Comparison of ENCODE assay signal across 33 cellular contexts in the genomic region with DNA sequence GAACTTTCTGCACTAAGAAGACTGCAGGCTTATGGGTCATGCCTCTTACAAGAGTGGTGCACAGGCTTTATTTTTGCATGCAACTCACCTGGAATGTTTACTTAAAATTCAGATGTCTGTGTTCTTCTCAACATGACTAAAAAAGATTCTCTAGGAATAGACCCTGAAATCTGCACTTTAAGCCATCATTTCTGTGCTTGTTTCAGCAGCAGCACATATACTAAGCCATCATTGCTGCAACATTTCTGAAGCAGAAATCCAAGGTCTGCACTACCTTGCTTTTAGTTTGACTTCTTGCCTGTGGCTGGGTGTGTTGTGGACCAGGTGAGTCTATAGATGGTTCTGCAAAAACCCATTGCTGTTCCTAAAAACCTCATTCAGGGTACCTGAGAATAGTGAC.
"Had no signal": no experiment of that assay in that cellular context is flagged by ENCODE, and none has a peak within 500 bp of the region (broad histone marks: within the 10 kb centered on the region; RNA-seq: fewer than 3 reads in every experiment).

No MANE protein-coding gene starts in this region.

- H3K4me2 ChIP-seq: KMS-11 had no signal

- H3K9ac ChIP-seq: KMS-11 had no signal

- DNase-seq: Karpas-422, Kasumi-1, MG63, MM.1S, MV-4-11, NCI-H1048, NCI-H1092, NCI-H1092 treated with DMSO at 0.1 percent for 48 hours, NCI-H1105, NCI-H1105 treated with DMSO at 0.1 percent for 48 hours, NCI-H1417 treated with DMSO at 0.1 percent for 48 hours, NCI-H1436, NCI-H1436 treated with DMSO at 0.1 percent for 48 hours, NCI-H146, NCI-H1694, NCI-H1694 treated with DMSO at 0.1 percent for 48 hours, NCI-H187, NCI-H187 treated with DMSO at 0.1 percent for 48 hours, NCI-H1930, NCI-H2029, NCI-H2029 treated with DMSO at 0.1 percent for 48 hours, NCI-H2081, NCI-H2081 treated with DMSO at 0.1 percent for 48 hours, NCI-H2107, NCI-H2171, NCI-H2171 treated with DMSO at 0.1 percent for 48 hours, NCI-H226, NCI-H345, NCI-H446, NCI-H446 treated with DMSO at 0.1 percent for 48 hours, NCI-H510A, NCI-H510A treated with DMSO at 0.1 percent for 48 hours had no signal

- H3K27ac ChIP-seq: KMS-11 had no signal

- H3K27me3 ChIP-seq: MG63 had no signal

- H3K9me3 ChIP-seq: MG63 had no signal

- H3K36me3 ChIP-seq: MG63 had no signal

- H3K4me3 ChIP-seq: MG63 had no signal
